In genomic region chr15:47987908-47988532, GRCh38 we compare ENCODE assay signal across 8 cellular contexts.
DNase-seq lines count a peak whose midpoint lies in the region; ATAC-seq, FAIRE-seq and TF ChIP-seq lines count a peak whose summit lies in the region.

No MANE protein-coding gene starts in this region.

- H3K27ac Mint-ChIP-seq in astrocyte (ENCODE audit: unreplicated experiment) = no peak overlapping the region

- H3K27ac ChIP-seq in astrocyte (ENCODE audit: low read depth, low read length) (no peak overlapping the region), spleen (no peak overlapping the region)

- no peaks in the 10 kb centered on the region for H3K9me3 Mint-ChIP-seq in astrocyte (ENCODE audit: unreplicated experiment)

- H4K20me1 ChIP-seq in astrocyte (ENCODE audit: insufficient read depth, low read length) = no peaks in the 10 kb centered on the region

- H3K27me3 Mint-ChIP-seq in astrocyte (ENCODE audit: low read depth, unreplicated experiment) = peaks cover 4% of the 10 kb centered on the region

- H3K9ac ChIP-seq in astrocyte (ENCODE audit: low read length) = no peak overlapping the region

- H3K4me3 ChIP-seq in astrocyte (ENCODE audit: insufficient read depth, low read depth, low read length) = no peak overlapping the region
- H3K4me3 ChIP-seq in spleen = no peak overlapping the region

- in situ Hi-C loops in G401 (cut with HindIII; ENCODE audit: low sequenced_read_pairs) = no loop called here

- H3K9me3 ChIP-seq in astrocyte (ENCODE audit: insufficient read depth, low read depth, low read length) = no peaks in the 10 kb centered on the region
- H3K9me3 ChIP-seq in spleen = no peaks in the 10 kb centered on the region

- no peaks in the 10 kb centered on the region for H3K36me3 Mint-ChIP-seq in astrocyte (ENCODE audit: low read depth, unreplicated experiment)

- no peak for TF ChIP-seq POLR2A in spleen (IDR thresholded peaks at IDR 0.05)

- H3K4me1 Mint-ChIP-seq in astrocyte (ENCODE audit: low read depth, unreplicated experiment) = no peaks in the 10 kb centered on the region

- H2AFZ ChIP-seq in astrocyte (ENCODE audit: low read depth, low read length) = no peak overlapping the region

- ATAC-seq in HG03442 (IDR thresholded peaks at IDR 0.05; ENCODE audit: unreplicated experiment) = peak; percentile 95

- no peaks in the 10 kb centered on the region for H3K79me2 ChIP-seq in astrocyte (ENCODE audit: insufficient read depth, low read length)

- no peak overlapping the region for H3K4me3 Mint-ChIP-seq in astrocyte (ENCODE audit: unreplicated experiment)

- WGBS in spleen, 5 donors = 55 to 65% (median 61%) methylated on average over 3 of the region's 3 CpGs

- H3K36me3 ChIP-seq in astrocyte (ENCODE audit: insufficient read depth, low read length) (no peaks in the 10 kb centered on the region), spleen (no peaks in the 10 kb centered on the region)

- H3K4me1 ChIP-seq in astrocyte (ENCODE audit: insufficient read depth, low read length) (peaks cover 3% of the 10 kb centered on the region), spleen (peaks cover 0 to 10% (median 0%) of the 10 kb centered on the region in 6 donors)

- H3K4me2 ChIP-seq in astrocyte (ENCODE audit: low read length) = no peak overlapping the region

- intact Hi-C loops in spleen (cut with DNase I; ENCODE audit: low total_unique reads) = loop anchor here (2.0 to 10.0 kb wide), 3 partner anchors 273 to 793 kb away; partner anchors contain the start of gene SEMA6D

- DNase-seq in G401 (ENCODE audit: low spot score) (peak; percentile 72), GM20000 (ENCODE audit: low spot score) (peak; percentile 53), NCI-H524 (lab: John Stamatoyannopoulos, UW) (peak; percentile 66 to 82), astrocyte (ENCODE audit: low read depth) (peak; percentile 31), hippocampal formation (lab: John Stamatoyannopoulos, UW) (peak; percentile 37 to 87), spleen (no peak)
- no peak for DNase-seq in stimulated activated naive CD4-positive, alpha-beta T cell treated with Interleukin-2 at 50 U/mL for 16 hours (lab: John Stamatoyannopoulos, UW)

- no peak for FAIRE-seq in astrocyte (lab: Jason Lieb, UNC)

- H3K27me3 ChIP-seq in astrocyte (ENCODE audit: insufficient read depth, low read length) (no peaks in the 10 kb centered on the region), spleen (replicated peaks in 1 of 7) (no peaks in the 10 kb centered on the region)

- TF ChIP-seq CTCF in GM20000 (IDR thresholded peaks at IDR 0.05; ENCODE audit: extremely low read depth, missing control alignments) (peak; percentile 35), astrocyte (IDR thresholded peaks at IDR 0.05; ENCODE audit: insufficient read depth, low read depth, low read length) (peak; percentile 75), spleen (IDR thresholded peaks at IDR 0.05 in 8 of 11, conservative IDR thresholded peaks at IDR 0.05 in 3 of 11) (peak; percentile 19 to 67 (median 49))

Comparison
In these comparisons a context has a peak if more than half of its experiments do, and no peak if none do; other contexts are left out.
1. DNase-seq: peak in G401 (single experiment), GM20000 (single experiment), NCI-H524 (2 of 2), astrocyte (single experiment) and hippocampal formation (2 of 2); none in spleen (single experiment) and stimulated activated naive CD4-positive, alpha-beta T cell treated with Interleukin-2 at 50 U/mL for 16 hours (single experiment).
2. Peak in every context shown above with its lines, with median percentiles within 50 percentile points of each other: CTCF ChIP-seq.